Comparison of ENCODE assay signal across 8 cellular contexts in genomic region chr19:55447421-55448174, GRCh38. TPM values are rescaled to one million over a fixed set of nuclear protein-coding genes. Genes with fewer than 3 reads are reported as not detected.
A peak's percentile ranks its signal among the peaks of the same experiment; 100 is the strongest.
DNase-seq lines count a peak whose midpoint lies in the region; ATAC-seq and TF ChIP-seq lines count a peak whose summit lies in the region.

No MANE protein-coding gene starts in this region.

- H3K9ac ChIP-seq in adipocyte (ENCODE audit: low read length) = no peak overlapping the region

- 28 to 43% methylated on average over 8 to 16 of the region's 16 CpGs for WGBS in tibial nerve, 2 donors

- H3K9me3 ChIP-seq in adipocyte (ENCODE audit: control insufficient read depth, low read length) (no peaks in the 10 kb centered on the region), tibial nerve (no peaks in the 10 kb centered on the region)

- no peaks in the 10 kb centered on the region for H3K4me1 ChIP-seq in adipocyte (ENCODE audit: control insufficient read depth, insufficient read depth, low read length)
- peaks cover 0 to 30% (median 17%) of the 10 kb centered on the region in 4 donors for H3K4me1 ChIP-seq in tibial nerve

- ATAC-seq in GM18868 (IDR thresholded peaks at IDR 0.05; ENCODE audit: unreplicated experiment) = no peak

- H3K27ac ChIP-seq in tibial nerve = peak overlapping the region in 1 of 4 donors; percentile 3

- DNase-seq in DMS53 treated with DMSO at 0.1 percent for 48 hours (lab: John Stamatoyannopoulos, UW; ENCODE audit: unreplicated experiment) (peak; percentile 47), NB4 (ENCODE audit: low read depth) (peak; percentile 38), adipocyte (ENCODE audit: low read depth) (peak; percentile 54), middle frontal gyrus (ENCODE audit: extremely low spot score, low spot score) (peak; percentile 62), cortex of kidney (lab: John Stamatoyannopoulos, UW) (no peak), tibial nerve (ENCODE audit: low spot score in 2 of 2) (no peak)
- DNase-seq in stimulated activated naive CD4-positive, alpha-beta T cell treated with Interleukin-2 at 50 U/mL for 16 hours (lab: John Stamatoyannopoulos, UW) = no peak

- peaks cover 46% of the 10 kb centered on the region for H3K27me3 ChIP-seq in adipocyte (replicated peaks; ENCODE audit: control insufficient read depth, insufficient read depth, low read length)
- H3K27me3 ChIP-seq in tibial nerve = peaks cover 0 to 71% of the 10 kb centered on the region in 2 donors

- no peak overlapping the region for H3K4me3 ChIP-seq in NB4 (ENCODE audit: low read depth, low read length)
- no peak overlapping the region for H3K4me3 ChIP-seq in adipocyte (ENCODE audit: low read length)
- H3K4me3 ChIP-seq in tibial nerve = no peak overlapping the region

- H3K36me3 ChIP-seq in adipocyte (ENCODE audit: control insufficient read depth, insufficient read depth, low read length, severe bottlenecking) (no peaks in the 10 kb centered on the region), tibial nerve (no peaks in the 10 kb centered on the region)

- no peak for TF ChIP-seq CTCF in NB4 (IDR thresholded peaks at IDR 0.05; ENCODE audit: low read depth, low read length)
- no peak for TF ChIP-seq CTCF in tibial nerve (IDR thresholded peaks at IDR 0.05)

- TF ChIP-seq EP300 in tibial nerve (IDR thresholded peaks at IDR 0.05) = no peak

- TF ChIP-seq POLR2A in NB4 (IDR thresholded peaks at IDR 0.05; ENCODE audit: extremely low read depth, insufficient read length) = no peak
- TF ChIP-seq POLR2A in tibial nerve (IDR thresholded peaks at IDR 0.05) = no peak

RNA-seq across cellular contexts. Expression of gene SHISA7, which starts 4.5 kb away (rescaled TPM):
- total RNA-seq in tibial nerve = 1 to 10 TPM in 3 of 4 donors, under 1 TPM in 1; 0.42 to 4.1 (median 2.0) TPM

RNA-seq across cellular contexts. Expression of gene ISOC2, which starts 13.8 kb away (rescaled TPM):
- 10 to 100 TPM; 38.0 to 80.4 (median 65.9) TPM for total RNA-seq in tibial nerve

RNA-seq across cellular contexts. Expression of gene C19orf85, which starts 17.0 kb away (rescaled TPM):
- total RNA-seq in tibial nerve = not detected

RNA-seq across cellular contexts. Expression of gene ZNF628, which starts 28.8 kb away (rescaled TPM):
- 10 to 100 TPM in 1 of 4 donors, 1 to 10 TPM in 3; 3.5 to 16.8 (median 4.0) TPM for total RNA-seq in tibial nerve

RNA-seq across cellular contexts. Expression of gene NAT14, which starts 37.4 kb away (rescaled TPM):
- 1 to 10 TPM; 3.1 to 8.0 (median 4.3) TPM for total RNA-seq in tibial nerve

Comparison
In these comparisons a context has a peak if more than half of its experiments do, and no peak if none do; other contexts are left out.
1. DNase-seq: peak in DMS53 treated with DMSO at 0.1 percent for 48 hours (single experiment), NB4 (single experiment), adipocyte (single experiment) and middle frontal gyrus (single experiment); none in cortex of kidney (single experiment), stimulated activated naive CD4-positive, alpha-beta T cell treated with Interleukin-2 at 50 U/mL for 16 hours (single experiment) and tibial nerve (0 of 2).